ENCODE assay signal across 8 cellular contexts in genomic region chr13:25286969-25287961, GRCh38. TPM values are rescaled to one million over a fixed set of nuclear protein-coding genes. Genes with fewer than 3 reads are reported as not detected.
DNase-seq lines count a peak whose midpoint lies in the region; ATAC-seq and TF ChIP-seq lines count a peak whose summit lies in the region.

MTMR6 (minus strand) TSS chr13:25287488; CDS start chr13:25287247, 241 bp downstream.

- peaks cover 4% of the 10 kb centered on the region for H3K27me3 Mint-ChIP-seq in activated T-cell treated with anti-CD3 and anti-CD28 coated beads, Interleukin-2, amount 50 U/mL, for 4 hours (ENCODE audit: low read depth)

- 1% methylated on average over 65 of the region's 65 CpGs for WGBS in esophagus, 2 donors

- H3K9me3 Mint-ChIP-seq in activated T-cell treated with anti-CD3 and anti-CD28 coated beads, Interleukin-2, amount 50 U/mL, for 4 hours, result no peaks in the 10 kb centered on the region

- H3K36me3 ChIP-seq in esophagus (ENCODE audit: control insufficient read depth in 2 of 2, insufficient read depth in 2 of 2, low read length in 1 of 2), result no peaks in the 10 kb centered on the region
- H3K36me3 ChIP-seq in muscle layer of duodenum (ENCODE audit: control insufficient read depth in 1 of 2, insufficient read depth in 2 of 2, low read length in 2 of 2), result peaks cover 0 to 4% of the 10 kb centered on the region in 2 donors

- peak within 1 kb of the TSS; percentile 97 for H3K4me3 Mint-ChIP-seq in activated T-cell treated with anti-CD3 and anti-CD28 coated beads, Interleukin-2, amount 50 U/mL, for 4 hours

- H3K4me1 ChIP-seq in esophagus (ENCODE audit: control insufficient read depth in 2 of 2, insufficient read depth in 2 of 2, low read length in 1 of 2), result no peaks in the 10 kb centered on the region
- peaks cover 3 to 12% of the 10 kb centered on the region in 2 donors for H3K4me1 ChIP-seq in muscle layer of duodenum (ENCODE audit: control insufficient read depth in 1 of 2, insufficient read depth in 2 of 2, low read length in 2 of 2)

- peak within 1 kb of the TSS; percentile 87 to 97 for H3K27ac ChIP-seq in esophagus (ENCODE audit: low read depth in 2 of 2, low read length in 1 of 2)
- H3K27ac ChIP-seq in muscle layer of duodenum (ENCODE audit: low read length), result peak within 1 kb of the TSS; percentile 85

- DNase-seq in DMS53 treated with DMSO at 0.1 percent for 48 hours (lab: John Stamatoyannopoulos, UW; ENCODE audit: unreplicated experiment), result peak; percentile 59
- peak; percentile 82 for DNase-seq in Jurkat, Clone E6-1 (ENCODE audit: low read depth, low spot score)
- peak; percentile 96 for DNase-seq in activated T-cell treated with anti-CD3 and anti-CD28 coated beads, Interleukin-2, amount 50 U/mL, for 4 hours
- DNase-seq in stimulated activated CD8-positive, alpha-beta memory T cell treated with anti-CD3 and anti-CD28 coated beads, Interleukin-7, amount 100 ng/mL, for 48 hours (ENCODE audit: extremely low read depth in 1 of 2, low read depth in 1 of 2), result peak; percentile 85 to 86

- H3K27me3 ChIP-seq in esophagus (ENCODE audit: control insufficient read depth in 1 of 2, insufficient read depth in 2 of 2, low read length in 2 of 2) (no peaks in the 10 kb centered on the region), muscle layer of duodenum (ENCODE audit: low read depth, low read length) (no peaks in the 10 kb centered on the region)

- no peaks in the 10 kb centered on the region for H3K9me3 ChIP-seq in esophagus (ENCODE audit: control insufficient read depth in 2 of 2, insufficient read depth in 1 of 2, low read depth in 1 of 2, low read length in 1 of 2)
- H3K9me3 ChIP-seq in muscle layer of duodenum (ENCODE audit: control insufficient read depth in 1 of 2, low read length in 2 of 2), result no peaks in the 10 kb centered on the region

- peaks cover 8% of the 10 kb centered on the region for H3K36me3 Mint-ChIP-seq in activated T-cell treated with anti-CD3 and anti-CD28 coated beads, Interleukin-2, amount 50 U/mL, for 4 hours (ENCODE audit: insufficient read depth)

- peaks cover 40% of the 10 kb centered on the region for H3K4me1 Mint-ChIP-seq in activated T-cell treated with anti-CD3 and anti-CD28 coated beads, Interleukin-2, amount 50 U/mL, for 4 hours (ENCODE audit: low read depth)

- ATAC-seq in GM21576 (IDR thresholded peaks at IDR 0.05; ENCODE audit: unreplicated experiment), result peak; percentile 94
- peak; percentile 94 for ATAC-seq in activated T-cell treated with anti-CD3 and anti-CD28 coated beads, Interleukin-2, amount 50 U/mL, for 4 hours

- peak within 1 kb of the TSS; percentile 62 for H3K4me3 ChIP-seq in Jurkat, Clone E6-1 (ENCODE audit: low read length)
- H3K4me3 ChIP-seq in esophagus (ENCODE audit: low read depth in 1 of 2, low read length in 2 of 2) (peak within 1 kb of the TSS; percentile 96 to 97), muscle layer of duodenum (ENCODE audit: low read depth in 1 of 2, low read length in 2 of 2) (peak within 1 kb of the TSS; percentile 81 to 97)

TF ChIP-seq in PFSK-1, 5 proteins besides CTCF, POLR2A, EP300 and RAD21:
- TF ChIP-seq FOXP2 (optimal IDR thresholded peaks at IDR 0.05; ENCODE audit: borderline replicate concordance, extremely low read depth, extremely low read length, insufficient read depth) (no peak), POLR2AphosphoS5 (IDR thresholded peaks at IDR 0.05; ENCODE audit: low read depth, low read length) (peak; percentile 42; the same call in 1 of the 2 replicates), SIN3A (IDR thresholded peaks at IDR 0.05; ENCODE audit: borderline replicate concordance, insufficient read depth, low read length) (no peak), TAF1 (IDR thresholded peaks at IDR 0.05; ENCODE audit: borderline replicate concordance, insufficient read depth, low read length) (no peak)

RNA-seq across cellular contexts. Expression of gene MTMR6, which starts in this region (rescaled TPM):
- polyA plus RNA-seq in Jurkat, Clone E6-1 (2012; ENCODE audit: insufficient read depth, insufficient read length), result 19.2 TPM
- polyA plus RNA-seq in PFSK-1 (2012; ENCODE audit: insufficient read length, low read depth), result 7.2 TPM
- 10 to 100 TPM; 15.5 to 17.7 (median 16.2) TPM for total RNA-seq in activated T-cell treated with anti-CD3 and anti-CD28 coated beads, Interleukin-2, amount 50 U/mL, for 4 hours
- 1 to 10 TPM; 2.4 to 4.5 TPM for polyA plus RNA-seq in esophagus

Comparison
In these comparisons a context has a peak if more than half of its experiments do, and no peak if none do; other contexts are left out.
1. Peak in every context shown above with its lines: DNase-seq, ATAC-seq, H3K4me3 ChIP-seq and H3K27ac ChIP-seq.